In the genomic region with DNA sequence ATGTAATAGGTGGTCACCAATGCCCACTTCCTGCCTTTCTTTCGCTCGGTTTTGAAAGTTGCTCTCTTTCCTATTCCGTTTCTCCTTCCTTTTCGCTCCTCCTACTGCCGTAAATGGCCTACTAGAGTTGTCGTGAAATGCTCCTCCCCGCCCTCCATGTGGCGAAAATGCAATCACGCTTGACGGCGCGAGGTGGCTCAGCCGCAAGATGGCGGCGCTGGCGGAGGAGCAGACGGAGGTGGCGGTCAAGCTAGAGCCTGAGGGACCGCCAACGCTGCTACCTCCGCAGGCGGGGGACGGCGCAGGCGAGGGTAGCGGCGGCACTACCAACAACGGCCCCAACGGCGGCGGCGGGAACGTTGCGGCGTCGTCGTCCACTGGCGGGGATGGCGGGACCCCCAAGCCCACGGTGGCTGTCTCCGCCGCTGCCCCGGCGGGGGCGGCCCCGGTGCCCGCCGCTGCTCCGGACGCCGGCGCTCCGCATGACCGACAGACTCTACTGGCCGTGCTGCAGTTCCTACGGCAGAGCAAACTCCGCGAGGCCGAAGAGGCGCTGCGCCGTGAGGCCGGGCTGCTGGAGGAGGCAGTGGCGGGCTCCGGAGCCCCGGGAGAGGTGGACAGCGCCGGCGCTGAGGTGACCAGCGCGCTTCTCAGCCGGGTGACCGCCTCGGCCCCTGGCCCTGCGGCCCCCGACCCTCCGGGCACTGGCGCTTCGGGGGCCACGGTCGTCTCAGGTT, we compare ENCODE assay signal across 8 cellular contexts. TPM values are rescaled to one million over a fixed set of nuclear protein-coding genes. Genes with fewer than 3 reads are reported as not detected.
DNase-seq lines count a peak whose midpoint lies in the region; ATAC-seq, FAIRE-seq and TF ChIP-seq lines count a peak whose summit lies in the region.

A gene (plus strand): TSS at position 195 of the 737 bp plus-strand sequence. CDS start 14 bp downstream, at position 209.

- FAIRE-seq in RCC 7860 (lab: Jason Lieb, UNC), result peak; percentile 88

- H3K4me3 ChIP-seq in DOHH2 (ENCODE audit: low read length), result peak within 1 kb of the TSS; percentile 91
- H3K4me3 ChIP-seq in GM23248, result peak within 1 kb of the TSS; percentile 91
- peak within 1 kb of the TSS; percentile 82 for H3K4me3 ChIP-seq in Karpas-422 (ENCODE audit: low read length)
- H3K4me3 ChIP-seq in esophagus muscularis mucosa, result peak within 1 kb of the TSS; percentile 80 to 98 (median 88)
- peak within 1 kb of the TSS; percentile 65 to 99 for H3K4me3 ChIP-seq in muscle layer of duodenum (ENCODE audit: low read depth in 1 of 2, low read length in 2 of 2)

- H3K9me3 Mint-ChIP-seq in activated T-cell treated with anti-CD3 and anti-CD28 coated beads, Interleukin-2, amount 50 U/mL, for 72 hours, result no peaks in the 10 kb centered on the region

- peak; percentile 65 to 70 for ATAC-seq in activated T-cell treated with anti-CD3 and anti-CD28 coated beads, Interleukin-2, amount 50 U/mL, for 72 hours (replicated peaks in 1 of 2)

- H3K4me2 ChIP-seq in DOHH2 (ENCODE audit: low read length), result peak within 1 kb of the TSS; percentile 81
- peak within 1 kb of the TSS; percentile 92 for H3K4me2 ChIP-seq in GM23248 (ENCODE audit: unreplicated experiment)
- peak within 1 kb of the TSS; percentile 77 for H3K4me2 ChIP-seq in Karpas-422 (ENCODE audit: low read depth, low read length, poor library complexity, severe bottlenecking)

- H3K9ac ChIP-seq in GM23248 (peak within 1 kb of the TSS; percentile 75), Karpas-422 (ENCODE audit: low read length) (peak within 1 kb of the TSS; percentile 85)

- H3K36me3 ChIP-seq in DOHH2 (ENCODE audit: control insufficient read depth, low read length) (peaks cover 15% of the 10 kb centered on the region), GM23248 (ENCODE audit: low read depth) (no peaks in the 10 kb centered on the region), Karpas-422 (ENCODE audit: insufficient read depth, low read length) (no peaks in the 10 kb centered on the region), esophagus muscularis mucosa (no peaks in the 10 kb centered on the region), muscle layer of duodenum (ENCODE audit: control insufficient read depth in 1 of 2, insufficient read depth in 2 of 2, low read length in 2 of 2) (no peaks in the 10 kb centered on the region)

- 0 to 1% methylated on average over 47 to 63 of the region's 81 CpGs for WGBS in GM23248 (ENCODE audit: low coverage in 1 of 2, low lambda C conversion rate in 2 of 2, missing lambda C conversion rate in 2 of 2), 2 experiments
- WGBS in esophagus muscularis mucosa, result under 1% methylated on average over 42 of the region's 81 CpGs

- DNase-seq in GM23248 (peak; percentile 98), Karpas-422 (peak; percentile 99), RCC 7860 (ENCODE audit: low spot score) (peak; percentile 95), esophagus muscularis mucosa (ENCODE audit: extremely low spot score) (peak; percentile 93)
- DNase-seq in activated T-cell treated with anti-CD3 and anti-CD28 coated beads, Interleukin-2, amount 50 U/mL, for 72 hours, result peak; percentile 92 to 95
- peak; percentile 70 for DNase-seq in stimulated activated CD8-positive, alpha-beta memory T cell treated with anti-CD3 and anti-CD28 coated beads, Interleukin-7, amount 100 ng/mL, for 24 hours (ENCODE audit: low read depth)

- H3K9me3 ChIP-seq in DOHH2 (ENCODE audit: control insufficient read depth, insufficient read depth, low read length), result no peaks in the 10 kb centered on the region
- H3K9me3 ChIP-seq in GM23248 (ENCODE audit: low read depth), result no peaks in the 10 kb centered on the region
- no peaks in the 10 kb centered on the region for H3K9me3 ChIP-seq in Karpas-422 (ENCODE audit: low read length)
- H3K9me3 ChIP-seq in esophagus muscularis mucosa, result no peaks in the 10 kb centered on the region
- no peaks in the 10 kb centered on the region for H3K9me3 ChIP-seq in muscle layer of duodenum (ENCODE audit: control insufficient read depth in 1 of 2, low read length in 2 of 2)

- H3K4me1 ChIP-seq in DOHH2 (ENCODE audit: control insufficient read depth, low read length), result peaks cover 21% of the 10 kb centered on the region
- peaks cover 8% of the 10 kb centered on the region; the same call in 1 of the 2 replicates for H3K4me1 ChIP-seq in GM23248 (ENCODE audit: insufficient read depth)
- peaks cover 26% of the 10 kb centered on the region for H3K4me1 ChIP-seq in Karpas-422 (ENCODE audit: low read length)
- peaks cover 10 to 33% (median 21%) of the 10 kb centered on the region in 4 donors for H3K4me1 ChIP-seq in esophagus muscularis mucosa
- H3K4me1 ChIP-seq in muscle layer of duodenum (ENCODE audit: control insufficient read depth in 1 of 2, insufficient read depth in 2 of 2, low read length in 2 of 2), result peaks cover 0 to 13% of the 10 kb centered on the region in 2 donors

- peak within 1 kb of the TSS; percentile 61 for H3K27ac ChIP-seq in DOHH2 (ENCODE audit: low read depth, low read length)
- H3K27ac ChIP-seq in GM23248, result peak within 1 kb of the TSS; percentile 56
- H3K27ac ChIP-seq in Karpas-422 (ENCODE audit: low read length), result peak within 1 kb of the TSS; percentile 80
- H3K27ac ChIP-seq in esophagus muscularis mucosa (replicated peaks in 1 of 4), result peak within 1 kb of the TSS; percentile 88 to 92 (median 90)
- H3K27ac ChIP-seq in muscle layer of duodenum (ENCODE audit: low read length), result peak within 1 kb of the TSS; percentile 59

- H3K27me3 ChIP-seq in DOHH2 (ENCODE audit: control insufficient read depth, low read length), result no peaks in the 10 kb centered on the region
- no peaks in the 10 kb centered on the region for H3K27me3 ChIP-seq in GM23248 (replicated peaks; ENCODE audit: insufficient read depth)
- H3K27me3 ChIP-seq in Karpas-422 (ENCODE audit: low read length), result no peaks in the 10 kb centered on the region
- H3K27me3 ChIP-seq in esophagus muscularis mucosa, result no peaks in the 10 kb centered on the region
- H3K27me3 ChIP-seq in muscle layer of duodenum (ENCODE audit: low read depth, low read length), result no peaks in the 10 kb centered on the region

- H2AFZ ChIP-seq in GM23248 (peak within 1 kb of the TSS; percentile 96), Karpas-422 (ENCODE audit: low read length) (peak within 1 kb of the TSS; percentile 53; the same call in 1 of the 2 replicates)

- H3K9me2 ChIP-seq in DOHH2 (replicated peaks; ENCODE audit: control insufficient read depth, low read length) (no peaks in the 10 kb centered on the region), GM23248 (ENCODE audit: insufficient read depth) (no peaks in the 10 kb centered on the region), Karpas-422 (replicated peaks; ENCODE audit: insufficient read depth, low read length) (no peaks in the 10 kb centered on the region)

- peaks cover 31% of the 10 kb centered on the region for H3K4me1 Mint-ChIP-seq in activated T-cell treated with anti-CD3 and anti-CD28 coated beads, Interleukin-2, amount 50 U/mL, for 72 hours (ENCODE audit: low read depth)

- peak; percentile 23 for TF ChIP-seq CTCF in DOHH2 (IDR thresholded peaks at IDR 0.05; ENCODE audit: low read depth, low read length, poor library complexity, severe bottlenecking)
- TF ChIP-seq CTCF in esophagus muscularis mucosa (IDR thresholded peaks at IDR 0.05), result peak in 1 of 3 experiments; percentile 14

- H3K79me2 ChIP-seq in DOHH2 (ENCODE audit: control insufficient read depth, low read length), result peaks cover 47% of the 10 kb centered on the region
- H3K79me2 ChIP-seq in GM23248 (ENCODE audit: insufficient read depth), result peaks cover 39% of the 10 kb centered on the region
- H3K79me2 ChIP-seq in Karpas-422 (ENCODE audit: low read length), result peaks cover 37% of the 10 kb centered on the region

- TF ChIP-seq EP300 in esophagus muscularis mucosa (IDR thresholded peaks at IDR 0.05), result no peak

- no peaks in the 10 kb centered on the region for H3K27me3 Mint-ChIP-seq in activated T-cell treated with anti-CD3 and anti-CD28 coated beads, Interleukin-2, amount 50 U/mL, for 72 hours (ENCODE audit: low read depth)

- intact Hi-C loops in esophagus muscularis mucosa (cut with DNase I), result no loop called here

- peaks cover 0 to 2% of the 10 kb centered on the region in 2 donors for H3K36me3 Mint-ChIP-seq in activated T-cell treated with anti-CD3 and anti-CD28 coated beads, Interleukin-2, amount 50 U/mL, for 72 hours (ENCODE audit: insufficient read depth in 2 of 2)

- in situ Hi-C loops in GM23248 (cut with MboI), result no loop called here

- H4K20me1 ChIP-seq in DOHH2 (ENCODE audit: control insufficient read depth, insufficient read depth, low read depth, low read length) (no peaks in the 10 kb centered on the region), GM23248 (ENCODE audit: insufficient read depth) (no peaks in the 10 kb centered on the region), Karpas-422 (ENCODE audit: insufficient read depth, low read depth, low read length) (no peaks in the 10 kb centered on the region)

- peak within 1 kb of the TSS; percentile 92 for H3K27ac Mint-ChIP-seq in activated T-cell treated with anti-CD3 and anti-CD28 coated beads, Interleukin-2, amount 50 U/mL, for 72 hours

- peak; percentile 65 for TF ChIP-seq POLR2A in esophagus muscularis mucosa (IDR thresholded peaks at IDR 0.05; ENCODE audit: low read depth)

- peak within 1 kb of the TSS; percentile 87 to 93 for H3K4me3 Mint-ChIP-seq in activated T-cell treated with anti-CD3 and anti-CD28 coated beads, Interleukin-2, amount 50 U/mL, for 72 hours

- H3F3A ChIP-seq in DOHH2 (ENCODE audit: control insufficient read depth, insufficient read depth) (no peaks in the 10 kb centered on the region; the same call in 1 of the 2 replicates), GM23248 (ENCODE audit: insufficient read depth) (no peaks in the 10 kb centered on the region)

RNA-seq across cellular contexts. Expression of the gene that starts here (rescaled TPM):
- total RNA-seq in GM23248 (2014; rRNA removed; shearing (Covaris generic)), result 4.0 and 4.7 TPM in 2 replicates
- polyA plus RNA-seq in GM23248 (2016; fragmentation: Nextera tagmentation; extraction: Ambion mirVana), result 1.7 TPM in 2 replicates
- total RNA-seq in Karpas-422 (2014; rRNA removed; shearing (Covaris generic); ENCODE audit: low replicate concordance), result 5.7 and 6.0 TPM in 2 replicates
- 1 to 10 TPM; 8.6 to 9.5 TPM for total RNA-seq in activated T-cell treated with anti-CD3 and anti-CD28 coated beads, Interleukin-2, amount 50 U/mL, for 72 hours
- 1 to 10 TPM; 2.3 to 7.4 (median 4.5) TPM for total RNA-seq in esophagus muscularis mucosa

Comparison
In these comparisons a context has a peak if more than half of its experiments do, and no peak if none do; other contexts are left out.
1. Peak in every context shown above with its lines: DNase-seq, ATAC-seq, H3K4me3 ChIP-seq and H3K27ac ChIP-seq.